In genomic region chr20:53900380-53900999, GRCh38 we compare ENCODE assay signal across 9 cellular contexts.
DNase-seq lines count a peak whose midpoint lies in the region; TF ChIP-seq lines count a peak whose summit lies in the region.
"Had no signal": no experiment of that assay in that cellular context is flagged by ENCODE, and none has a peak within 500 bp of the region (broad histone marks: within the 10 kb centered on the region; RNA-seq: fewer than 3 reads in every experiment).

No MANE protein-coding gene starts in this region.

- H3K36me3 ChIP-seq in SJCRH30, result no peaks in the 10 kb centered on the region

- H3K4me1 ChIP-seq in SJCRH30, result peaks cover 43% of the 10 kb centered on the region

- H3K4me3 ChIP-seq in SJCRH30 (peak overlapping the region; percentile 18), retinal pigment epithelial cell (ENCODE audit: low read length) (peak overlapping the region; percentile 10)

- DNase-seq in GM10266 (ENCODE audit: extremely low spot score) (peak; percentile 22), SJCRH30 (peak; percentile 46 to 91), fibroblast of peridontal ligament (ENCODE audit: extremely low read depth) (peak; percentile 83), retinal pigment epithelial cell (ENCODE audit: low read depth) (no peak), inferior parietal cortex (ENCODE audit: extremely low spot score) (no peak), NCI-H2107 treated with DMSO at 0.1 percent for 48 hours (lab: John Stamatoyannopoulos, UW; ENCODE audit: unreplicated experiment) (no peak), OCI-M1 (lab: John Stamatoyannopoulos, UW) (no peak)
- DNase-seq in stimulated activated naive CD4-positive, alpha-beta T cell (lab: John Stamatoyannopoulos, UW), result no peak
- DNase-seq: NCI-H1105 had no signal

- peak overlapping the region; percentile 97 for H3K27ac ChIP-seq in SJCRH30

- no peaks in the 10 kb centered on the region for H3K9me3 ChIP-seq in SJCRH30 (replicated peaks)

- TF ChIP-seq CTCF in GM10266 (IDR thresholded peaks at IDR 0.05; ENCODE audit: control insufficient read depth, insufficient read depth, low read depth, missing control alignments) (no peak), retinal pigment epithelial cell (conservative IDR thresholded peaks at IDR 0.05; ENCODE audit: low read depth, low read length) (no peak)

- no peaks in the 10 kb centered on the region for H3K27me3 ChIP-seq in SJCRH30

Comparison
In these comparisons a context has a peak if more than half of its experiments do, and no peak if none do; other contexts are left out.
1. DNase-seq: peak in GM10266 (single experiment), SJCRH30 (2 of 2) and fibroblast of peridontal ligament (single experiment); none in retinal pigment epithelial cell (single experiment), inferior parietal cortex (single experiment), stimulated activated naive CD4-positive, alpha-beta T cell (0 of 6), NCI-H2107 treated with DMSO at 0.1 percent for 48 hours (single experiment) and OCI-M1 (single experiment).